In the genomic region with DNA sequence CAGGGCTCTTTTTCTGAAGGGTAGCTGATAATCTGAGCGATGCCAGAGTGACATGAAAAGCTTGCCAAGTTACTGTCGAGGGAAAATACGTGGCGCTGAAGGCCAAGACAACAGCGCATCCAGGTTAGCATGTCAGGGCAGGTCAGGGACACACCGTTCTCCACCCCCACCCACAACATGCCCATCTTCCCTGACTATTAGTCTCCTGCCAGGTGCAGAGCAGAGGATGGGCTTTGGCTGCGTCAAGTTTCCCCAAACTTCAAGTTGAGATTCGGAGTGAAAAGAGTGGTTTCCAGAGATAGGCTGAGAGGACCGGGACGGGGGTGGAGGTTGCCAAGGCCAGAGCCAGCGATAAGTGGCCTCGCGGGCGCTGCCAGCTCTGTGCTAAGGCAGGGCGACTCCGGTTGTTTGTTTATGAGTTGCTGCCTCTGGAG, we compare ENCODE assay signal across 11 cellular contexts. TPM values are rescaled to one million over a fixed set of nuclear protein-coding genes. Genes with fewer than 3 reads are reported as not detected.
DNase-seq lines count a peak whose midpoint lies in the region; ATAC-seq and TF ChIP-seq lines count a peak whose summit lies in the region.
"Had no signal": no experiment of that assay in that cellular context is flagged by ENCODE, and none has a peak within 500 bp of the region (broad histone marks: within the 10 kb centered on the region; RNA-seq: fewer than 3 reads in every experiment).

No MANE protein-coding gene starts in this region.

- POLR2A ChIA-PET in AG04450 (lab: Yijun Ruan, JAX) = interaction anchor here (0.8 to 2.7 kb wide), 4 partner anchors 15 to 38 kb away, joined by 3 to 8 read pairs (median 4); no protein-coding TSS in a partner anchor

- 54% methylated on average over 16 of the region's 16 CpGs for WGBS in HUES64
- 8 to 10% methylated on average over 2 to 11 of the region's 16 CpGs for WGBS in esophagus squamous epithelium, 2 donors

- H3K36me3 ChIP-seq in HUES64 (ENCODE audit: insufficient read depth, low read length) (no peaks in the 10 kb centered on the region), esophagus squamous epithelium (no peaks in the 10 kb centered on the region)

- no peak for ATAC-seq in GM21825 (IDR thresholded peaks at IDR 0.05; ENCODE audit: unreplicated experiment)
- ATAC-seq: CD8-positive, alpha-beta T cell had no signal

- no peak overlapping the region for H3K9ac ChIP-seq in HUES64 (ENCODE audit: low read depth, low read length)

- no peaks in the 10 kb centered on the region for H3K36me3 Mint-ChIP-seq in nephron (ENCODE audit: low read depth)
- H3K36me3 Mint-ChIP-seq: CD8-positive, alpha-beta T cell had no signal

- H3K4me1 ChIP-seq in HUES64 (ENCODE audit: insufficient read depth, low read length) (peaks cover 22% of the 10 kb centered on the region), esophagus squamous epithelium (peaks cover 4 to 30% (median 14%) of the 10 kb centered on the region in 3 donors)

- H3K4me3 Mint-ChIP-seq in nephron = peak overlapping the region; percentile 87 to 99 (median 88)
- H3K4me3 Mint-ChIP-seq: CD8-positive, alpha-beta T cell had no signal

- CTCF ChIA-PET in AG04450 (lab: Charles Lee) = interaction anchor here (0.9 to 2.4 kb wide), 9 partner anchors 8 to 257 kb away, joined by 3 to 12 read pairs (median 4); no protein-coding TSS in a partner anchor

- no peaks in the 10 kb centered on the region for H3K27me3 ChIP-seq in AG04450 (ENCODE audit: control insufficient read depth, insufficient read depth, low read length)
- H3K27me3 ChIP-seq in HUES64 (ENCODE audit: insufficient read depth, low read length) = peaks cover 59% of the 10 kb centered on the region
- H3K27me3 ChIP-seq in esophagus squamous epithelium = peaks cover 8 to 85% (median 10%) of the 10 kb centered on the region in 4 donors

- H3K9me3 ChIP-seq in AG04450 (ENCODE audit: control insufficient read depth, insufficient read depth, low read length) (no peaks in the 10 kb centered on the region), HUES64 (ENCODE audit: insufficient read depth, low read depth, low read length) (no peaks in the 10 kb centered on the region), esophagus squamous epithelium (no peaks in the 10 kb centered on the region)

- TF ChIP-seq POLR2A in esophagus squamous epithelium (IDR thresholded peaks at IDR 0.05) = no peak

- H3K27me3 Mint-ChIP-seq in nephron (ENCODE audit: low read depth) = peaks cover 45% of the 10 kb centered on the region

- no peak for DNase-seq in AG04450 (ENCODE audit: low read depth, low spot score)
- DNase-seq in esophagus squamous epithelium (lab: John Stamatoyannopoulos, UW) = no peak
- no peak for DNase-seq in NCI-H446 treated with DMSO at 0.1 percent for 48 hours (lab: John Stamatoyannopoulos, UW)
- no peak for DNase-seq in NCI-H1694 treated with DMSO at 0.1 percent for 48 hours (lab: John Stamatoyannopoulos, UW)
- DNase-seq in anterior cingulate cortex (lab: John Stamatoyannopoulos, UW) = no peak
- DNase-seq: CD8-positive, alpha-beta T cell; NK-92 treated with Interleukin-12 subunit alpha and Interleukin-12 subunit beta, amount 100 ng/mL, for 24 hours had no signal

- intact Hi-C loops in esophagus squamous epithelium (cut with DNase I) = no loop called here

- peak overlapping the region; percentile 79 to 92 (median 81) for H3K27ac Mint-ChIP-seq in nephron
- H3K27ac Mint-ChIP-seq: CD8-positive, alpha-beta T cell had no signal

- peaks cover 27% of the 10 kb centered on the region for H3K4me1 Mint-ChIP-seq in nephron

- no peaks in the 10 kb centered on the region for H3K9me3 Mint-ChIP-seq in nephron
- H3K9me3 Mint-ChIP-seq: CD8-positive, alpha-beta T cell had no signal

- TF ChIP-seq CTCF in AG04450 (IDR thresholded peaks at IDR 0.05; ENCODE audit: low read depth, low read length) (no peak), esophagus squamous epithelium (IDR thresholded peaks at IDR 0.05) (no peak), nephron (IDR thresholded peaks at IDR 0.05; ENCODE audit: unreplicated experiment in 3 of 3) (no peak)

- H3K4me3 ChIP-seq in AG04450 (ENCODE audit: low read depth, low read length) (peak overlapping the region; percentile 94), HUES64 (ENCODE audit: low read length) (peak overlapping the region; percentile 81), esophagus squamous epithelium (peak overlapping the region; percentile 28 to 65 (median 52))

- H3K27ac ChIP-seq in AG04450 (ENCODE audit: low read depth, low read length) (peak overlapping the region; percentile 80), HUES64 (ENCODE audit: low read depth, low read length) (no peak overlapping the region), esophagus squamous epithelium (peak overlapping the region in 2 of 4 donors; percentile 72 to 73)

RNA-seq across cellular contexts. Expression of gene TRHDE, which starts 1.7 kb away (rescaled TPM):
- polyA plus RNA-seq in AG04450 (2011; rRNA removed) = 71.1 and 90.7 TPM in 2 replicates
- polyA minus RNA-seq in AG04450 (2011; rRNA and poly(A)+ RNA removed) = 88.5 and 155 TPM in 2 replicates
- polyA plus RNA-seq in HUES64 (2013, experiment 1 of 2) = 0.85 TPM
- polyA plus RNA-seq in HUES64 (2013, experiment 2 of 2) = 2.4 TPM
- under 1 TPM in 3 of 4 donors, not detected in 1; under 0.01 to 0.95 (median 0.50) TPM for total RNA-seq in esophagus squamous epithelium
- total RNA-seq: activated CD8-positive, alpha-beta memory T cell treated with anti-CD3 and anti-CD28 coated beads for 36 hours; CD8-positive, alpha-beta T cell had no signal
